In genomic region chr4:25089058-25089763, GRCh38 we compare ENCODE assay signal across 1 cellular context.
TF ChIP-seq lines count a peak whose summit lies in the region.

No MANE protein-coding gene starts in this region.

TF ChIP-seq in K562, 482 proteins besides CTCF, POLR2A, EP300 and RAD21 (continued from another document):
- TF ChIP-seq, protein P1, sequence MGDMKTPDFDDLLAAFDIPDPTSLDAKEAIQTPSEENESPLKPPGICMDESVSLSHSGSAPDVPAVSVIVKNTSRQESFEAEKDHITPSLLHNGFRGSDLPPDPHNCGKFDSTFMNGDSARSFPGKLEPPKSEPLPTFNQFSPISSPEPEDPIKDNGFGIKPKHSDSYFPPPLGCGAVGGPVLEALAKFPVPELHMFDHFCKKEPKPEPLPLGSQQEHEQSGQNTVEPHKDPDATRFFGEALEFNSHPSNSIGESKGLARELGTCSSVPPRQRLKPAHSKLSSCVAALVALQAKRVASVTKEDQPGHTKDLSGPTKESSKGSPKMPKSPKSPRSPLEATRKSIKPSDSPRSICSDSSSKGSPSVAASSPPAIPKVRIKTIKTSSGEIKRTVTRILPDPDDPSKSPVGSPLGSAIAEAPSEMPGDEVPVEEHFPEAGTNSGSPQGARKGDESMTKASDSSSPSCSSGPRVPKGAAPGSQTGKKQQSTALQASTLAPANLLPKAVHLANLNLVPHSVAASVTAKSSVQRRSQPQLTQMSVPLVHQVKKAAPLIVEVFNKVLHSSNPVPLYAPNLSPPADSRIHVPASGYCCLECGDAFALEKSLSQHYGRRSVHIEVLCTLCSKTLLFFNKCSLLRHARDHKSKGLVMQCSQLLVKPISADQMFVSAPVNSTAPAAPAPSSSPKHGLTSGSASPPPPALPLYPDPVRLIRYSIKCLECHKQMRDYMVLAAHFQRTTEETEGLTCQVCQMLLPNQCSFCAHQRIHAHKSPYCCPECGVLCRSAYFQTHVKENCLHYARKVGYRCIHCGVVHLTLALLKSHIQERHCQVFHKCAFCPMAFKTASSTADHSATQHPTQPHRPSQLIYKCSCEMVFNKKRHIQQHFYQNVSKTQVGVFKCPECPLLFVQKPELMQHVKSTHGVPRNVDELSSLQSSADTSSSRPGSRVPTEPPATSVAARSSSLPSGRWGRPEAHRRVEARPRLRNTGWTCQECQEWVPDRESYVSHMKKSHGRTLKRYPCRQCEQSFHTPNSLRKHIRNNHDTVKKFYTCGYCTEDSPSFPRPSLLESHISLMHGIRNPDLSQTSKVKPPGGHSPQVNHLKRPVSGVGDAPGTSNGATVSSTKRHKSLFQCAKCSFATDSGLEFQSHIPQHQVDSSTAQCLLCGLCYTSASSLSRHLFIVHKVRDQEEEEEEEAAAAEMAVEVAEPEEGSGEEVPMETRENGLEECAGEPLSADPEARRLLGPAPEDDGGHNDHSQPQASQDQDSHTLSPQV (IDR thresholded peaks at IDR 0.05): no peak
- TF ChIP-seq NUFIP1 (IDR thresholded peaks at IDR 0.05; ENCODE audit: partially characterized antibody): no peak
- no peak for TF ChIP-seq LCOR (CRISPR knock-in tag; IDR thresholded peaks at IDR 0.05)
- peak; percentile 55 to 81; a peak in 3 of 4 replicates for TF ChIP-seq KDM1A (IDR thresholded peaks at IDR 0.05)
- TF ChIP-seq ZNF699 (CRISPR knock-in tag; IDR thresholded peaks at IDR 0.05; ENCODE audit: insufficient replicate concordance): no peak
- TF ChIP-seq ELF1 (tag; IDR thresholded peaks at IDR 0.05): no peak
- TF ChIP-seq ZNF3 (CRISPR knock-in tag; IDR thresholded peaks at IDR 0.05): no peak
- TF ChIP-seq BCOR (IDR thresholded peaks at IDR 0.05): peak; percentile 89
TF ChIP-seq in K562: peak in this region for 3.
